In the genomic region with DNA sequence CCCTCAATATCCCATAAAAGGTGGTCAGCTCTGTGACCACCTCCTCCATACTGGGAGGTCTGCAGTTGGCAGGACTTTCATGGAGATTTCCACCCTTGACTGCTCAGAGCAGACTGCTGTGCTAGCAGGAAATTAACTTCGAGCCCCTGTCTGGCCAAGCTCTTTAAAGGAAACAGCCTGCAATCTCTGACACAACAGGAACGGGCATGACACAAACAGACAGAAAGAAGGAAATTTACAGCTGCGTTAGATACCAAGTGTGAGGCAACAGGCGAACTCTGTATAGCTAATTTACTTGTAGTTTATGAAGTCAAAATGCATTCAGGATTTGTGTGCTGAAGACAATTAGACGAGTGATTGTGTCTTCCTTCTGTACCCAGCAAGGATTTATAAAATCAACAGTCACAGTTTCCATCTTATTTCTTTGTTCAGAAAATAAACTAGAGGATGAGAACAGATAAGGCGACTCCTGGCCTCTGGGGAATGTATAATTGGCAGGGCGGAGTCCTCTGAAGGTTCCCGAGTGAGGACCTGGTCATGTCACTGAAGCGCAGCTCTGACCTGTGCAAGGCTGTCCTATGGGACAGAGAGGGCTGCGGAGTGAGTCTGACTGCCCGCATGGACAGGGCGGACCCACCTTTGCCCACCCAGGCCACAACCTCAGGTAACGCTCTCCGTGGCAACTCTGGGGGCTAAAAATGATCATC, we compare ENCODE assay signal across 1 cellular context.
TF ChIP-seq lines count a peak whose summit lies in the region.

No MANE protein-coding gene starts in this region.

TF ChIP-seq in SK-N-SH treated with all-trans-retinoic acid at 6 μM for 48 hours, 23 proteins besides CTCF, POLR2A, EP300 and RAD21 (continued from another document):
- TF ChIP-seq, protein P1, sequence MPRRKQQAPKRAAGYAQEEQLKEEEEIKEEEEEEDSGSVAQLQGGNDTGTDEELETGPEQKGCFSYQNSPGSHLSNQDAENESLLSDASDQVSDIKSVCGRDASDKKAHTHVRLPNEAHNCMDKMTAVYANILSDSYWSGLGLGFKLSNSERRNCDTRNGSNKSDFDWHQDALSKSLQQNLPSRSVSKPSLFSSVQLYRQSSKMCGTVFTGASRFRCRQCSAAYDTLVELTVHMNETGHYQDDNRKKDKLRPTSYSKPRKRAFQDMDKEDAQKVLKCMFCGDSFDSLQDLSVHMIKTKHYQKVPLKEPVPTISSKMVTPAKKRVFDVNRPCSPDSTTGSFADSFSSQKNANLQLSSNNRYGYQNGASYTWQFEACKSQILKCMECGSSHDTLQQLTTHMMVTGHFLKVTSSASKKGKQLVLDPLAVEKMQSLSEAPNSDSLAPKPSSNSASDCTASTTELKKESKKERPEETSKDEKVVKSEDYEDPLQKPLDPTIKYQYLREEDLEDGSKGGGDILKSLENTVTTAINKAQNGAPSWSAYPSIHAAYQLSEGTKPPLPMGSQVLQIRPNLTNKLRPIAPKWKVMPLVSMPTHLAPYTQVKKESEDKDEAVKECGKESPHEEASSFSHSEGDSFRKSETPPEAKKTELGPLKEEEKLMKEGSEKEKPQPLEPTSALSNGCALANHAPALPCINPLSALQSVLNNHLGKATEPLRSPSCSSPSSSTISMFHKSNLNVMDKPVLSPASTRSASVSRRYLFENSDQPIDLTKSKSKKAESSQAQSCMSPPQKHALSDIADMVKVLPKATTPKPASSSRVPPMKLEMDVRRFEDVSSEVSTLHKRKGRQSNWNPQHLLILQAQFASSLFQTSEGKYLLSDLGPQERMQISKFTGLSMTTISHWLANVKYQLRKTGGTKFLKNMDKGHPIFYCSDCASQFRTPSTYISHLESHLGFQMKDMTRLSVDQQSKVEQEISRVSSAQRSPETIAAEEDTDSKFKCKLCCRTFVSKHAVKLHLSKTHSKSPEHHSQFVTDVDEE (CRISPR knock-in tag; IDR thresholded peaks at IDR 0.05), result no peak
- TF ChIP-seq OSR1 (CRISPR knock-in tag; IDR thresholded peaks at IDR 0.05) (no peak), TCF4 (CRISPR knock-in tag; IDR thresholded peaks at IDR 0.05; ENCODE audit: borderline replicate concordance) (no peak), PPARA (CRISPR knock-in tag; IDR thresholded peaks at IDR 0.05; ENCODE audit: borderline replicate concordance) (no peak), PATZ1 (CRISPR knock-in tag; IDR thresholded peaks at IDR 0.05; ENCODE audit: borderline replicate concordance) (no peak), ZFP3 (CRISPR knock-in tag; IDR thresholded peaks at IDR 0.05) (no peak), BACH2 (CRISPR knock-in tag; IDR thresholded peaks at IDR 0.05; ENCODE audit: borderline replicate concordance) (no peak), CREB5 (CRISPR knock-in tag; IDR thresholded peaks at IDR 0.05; ENCODE audit: low read depth) (no peak)
